8 cellular contexts compared by ENCODE assay signal in genomic region chr6:31366693-31367470, GRCh38. TPM values are rescaled to one million over a fixed set of nuclear protein-coding genes. Genes with fewer than 3 reads are reported as not detected.
DNase-seq lines count a peak whose midpoint lies in the region; ATAC-seq and TF ChIP-seq lines count a peak whose summit lies in the region.

No MANE protein-coding gene starts in this region.

- TF ChIP-seq EP300 in tibial nerve (IDR thresholded peaks at IDR 0.05), result peak in 1 of 2 donors; percentile 53

- H3K9me3 ChIP-seq in Caco-2, result no peaks in the 10 kb centered on the region
- H3K9me3 ChIP-seq in MM.1S (replicated peaks; ENCODE audit: insufficient read depth, low read length), result no peaks in the 10 kb centered on the region
- no peaks in the 10 kb centered on the region for H3K9me3 ChIP-seq in trophoblast cell (ENCODE audit: insufficient read depth, low read depth, low read length)
- H3K9me3 ChIP-seq in tibial nerve, result peaks cover 0 to 4% (median 0%) of the 10 kb centered on the region in 4 donors

- H3K79me2 ChIP-seq in MM.1S (ENCODE audit: low read length) (no peaks in the 10 kb centered on the region), trophoblast cell (ENCODE audit: control insufficient read depth, insufficient read depth, low read length, poor library complexity) (no peaks in the 10 kb centered on the region)

- peak; percentile 64 for ATAC-seq in GM21717 (IDR thresholded peaks at IDR 0.05; ENCODE audit: unreplicated experiment)
- peak; percentile 100 for ATAC-seq in SK-N-SH treated with all-trans-retinoic acid at 6 μM for 48 hours
- ATAC-seq in activated naive CD4-positive, alpha-beta T cell treated with anti-CD3 and anti-CD28 coated beads, Interleukin-2, amount 50 U/mL, for 72 hours, result peak; percentile 98 to 99
- ATAC-seq in Right ventricle myocardium superior (ENCODE audit: poor library complexity), result peak; percentile 100

- no peak overlapping the region for H4K12ac ChIP-seq in trophoblast cell (ENCODE audit: low read depth, low read length)

- BruUV-seq in Caco-2 (replicated peaks; lab: Mats Ljungman, UMichigan), result no TSS peak

- POLR2A ChIA-PET in Caco-2 (lab: Charles Lee), result interaction anchor here (0.6 kb wide), 1 partner anchor 25 kb away, joined by 4 read pairs; no protein-coding TSS in a partner anchor

- H4K91ac ChIP-seq in trophoblast cell (ENCODE audit: low read depth, low read length), result no peak overlapping the region

- H2BK12ac ChIP-seq in trophoblast cell (ENCODE audit: low read length), result no peak overlapping the region

- TF ChIP-seq POLR2A in tibial nerve (IDR thresholded peaks at IDR 0.05), result no peak

- H3K9ac ChIP-seq in MM.1S (ENCODE audit: low read length) (no peak overlapping the region), trophoblast cell (ENCODE audit: low read length) (no peak overlapping the region)

- peak overlapping the region; percentile 79 for H3K4me2 ChIP-seq in MM.1S (ENCODE audit: low read depth, low read length)
- peak overlapping the region; percentile 34 for H3K4me2 ChIP-seq in trophoblast cell (ENCODE audit: low read length)

- H3F3A ChIP-seq in MM.1S (ENCODE audit: insufficient read depth, low read length), result 0 out of 2 replicates have a peak, but pooled peaks cover 1% of the 10 kb centered on the region

- H3K4ac ChIP-seq in trophoblast cell (ENCODE audit: low read depth, low read length), result no peak overlapping the region

- no CpG with 5 or more reads among the region's 30 CpGs for WGBS in trophoblast cell (ENCODE audit: extremely low coverage, insufficient coverage, insufficient read length)
- 10 to 12% methylated on average over 29 of the region's 30 CpGs for WGBS in tibial nerve, 2 donors

- H3K27me3 Mint-ChIP-seq in Caco-2 (ENCODE audit: insufficient read depth, unreplicated experiment), result peaks cover 35% of the 10 kb centered on the region

- H3K23ac ChIP-seq in trophoblast cell (ENCODE audit: low read length), result no peak overlapping the region

- H3K4me3 Mint-ChIP-seq in Caco-2 (ENCODE audit: unreplicated experiment), result peak overlapping the region; percentile 52

- peaks cover 4% of the 10 kb centered on the region for H3K9me3 Mint-ChIP-seq in Caco-2 (ENCODE audit: unreplicated experiment)
- peaks cover 0 to 2% of the 10 kb centered on the region in 2 donors for H3K9me3 Mint-ChIP-seq in activated naive CD4-positive, alpha-beta T cell treated with anti-CD3 and anti-CD28 coated beads, Interleukin-2, amount 50 U/mL, for 72 hours

- no peak overlapping the region for H3K18ac ChIP-seq in trophoblast cell (ENCODE audit: low read length)

- no peaks in the 10 kb centered on the region for H3K79me1 ChIP-seq in trophoblast cell (ENCODE audit: low read length)

- H3K27ac Mint-ChIP-seq in Caco-2 (ENCODE audit: unreplicated experiment), result no peak overlapping the region
- H3K27ac Mint-ChIP-seq in activated naive CD4-positive, alpha-beta T cell treated with anti-CD3 and anti-CD28 coated beads, Interleukin-2, amount 50 U/mL, for 72 hours, result peak overlapping the region in 1 of 2 donors; percentile 38

- H2BK5ac ChIP-seq in trophoblast cell (ENCODE audit: low read depth, low read length, poor library complexity), result no peak overlapping the region

- H3K4me3 ChIP-seq in Caco-2 (ENCODE audit: low read depth, low read length), result no peak overlapping the region
- H3K4me3 ChIP-seq in MM.1S (ENCODE audit: low read length), result peak overlapping the region; percentile 50
- H3K4me3 ChIP-seq in trophoblast cell (ENCODE audit: low read depth, low read length), result no peak overlapping the region
- peak overlapping the region in 3 of 4 donors; percentile 25 to 48 (median 35) for H3K4me3 ChIP-seq in tibial nerve

- H3K4me1 Mint-ChIP-seq in Caco-2 (ENCODE audit: low read depth, unreplicated experiment), result no peaks in the 10 kb centered on the region

- TF ChIP-seq CTCF in Caco-2 (IDR thresholded peaks at IDR 0.05; ENCODE audit: insufficient read depth in 1 of 2, low read depth in 1 of 2, low read length in 1 of 2, severe bottlenecking in 1 of 2, unreplicated experiment in 1 of 2), result peak; percentile 90 to 91
- peak; percentile 93 for TF ChIP-seq CTCF in MM.1S (IDR thresholded peaks at IDR 0.05; ENCODE audit: low read length)
- peak; percentile 82 to 98 (median 91) for TF ChIP-seq CTCF in tibial nerve (IDR thresholded peaks at IDR 0.05)

- no peaks in the 10 kb centered on the region for H3K4me1 ChIP-seq in Caco-2
- H3K4me1 ChIP-seq in MM.1S (ENCODE audit: low read length), result peaks cover 1% of the 10 kb centered on the region; the same call in 1 of the 2 replicates
- no peaks in the 10 kb centered on the region for H3K4me1 ChIP-seq in trophoblast cell (ENCODE audit: control insufficient read depth in 1 of 2, insufficient read depth in 2 of 2, low read length in 2 of 2)
- peaks cover 0 to 9% (median 0%) of the 10 kb centered on the region in 4 donors for H3K4me1 ChIP-seq in tibial nerve

- peak overlapping the region; percentile 68 for H2AFZ ChIP-seq in MM.1S (ENCODE audit: low read length)
- no peak overlapping the region for H2AFZ ChIP-seq in trophoblast cell (ENCODE audit: insufficient read depth, low read length, poor library complexity)

- H4K8ac ChIP-seq in trophoblast cell (ENCODE audit: low read depth, low read length), result no peak overlapping the region

- peak; percentile 84 to 88 for DNase-seq in Caco-2
- peak; percentile 72 for DNase-seq in MM.1S
- peak; percentile 86 to 90 for DNase-seq in activated naive CD4-positive, alpha-beta T cell treated with anti-CD3 and anti-CD28 coated beads, Interleukin-2, amount 50 U/mL, for 72 hours (ENCODE audit: low spot score in 2 of 2)
- DNase-seq in Right ventricle myocardium superior, result peak; percentile 95
- peak; percentile 89 to 96 for DNase-seq in trophoblast cell
- peak; percentile 75 to 77 for DNase-seq in tibial nerve (ENCODE audit: low spot score in 2 of 2)

- peaks cover 1% of the 10 kb centered on the region; the same call in 1 of the 2 replicates for H3K27me3 ChIP-seq in Caco-2 (replicated peaks; ENCODE audit: control insufficient read depth, insufficient read depth, low read length)
- 0 out of 2 replicates have a peak, but pooled peaks cover under 1% of the 10 kb centered on the region for H3K27me3 ChIP-seq in MM.1S (replicated peaks; ENCODE audit: insufficient read depth, low read length)
- H3K27me3 ChIP-seq in trophoblast cell (ENCODE audit: insufficient read depth, low read length), result no peaks in the 10 kb centered on the region
- H3K27me3 ChIP-seq in tibial nerve, result peaks cover 0 to 17% of the 10 kb centered on the region in 2 donors

- H3K9me2 ChIP-seq in MM.1S (replicated peaks; ENCODE audit: insufficient read depth, low read length), result no peaks in the 10 kb centered on the region

- H2BK120ac ChIP-seq in trophoblast cell (ENCODE audit: insufficient read depth, low read length, poor library complexity), result no peak overlapping the region

- H2AK5ac ChIP-seq in trophoblast cell (ENCODE audit: low read length), result no peak overlapping the region

- H3K36me3 ChIP-seq in Caco-2 (ENCODE audit: control insufficient read depth, insufficient read depth, low read length) (no peaks in the 10 kb centered on the region), MM.1S (replicated peaks; ENCODE audit: insufficient read depth, low read length) (no peaks in the 10 kb centered on the region), trophoblast cell (ENCODE audit: control insufficient read depth in 1 of 2, insufficient read depth in 2 of 2, low read length in 2 of 2) (no peaks in the 10 kb centered on the region), tibial nerve (no peaks in the 10 kb centered on the region)

- no peak overlapping the region for H3K27ac ChIP-seq in MM.1S (ENCODE audit: low read length)
- no peak overlapping the region for H3K27ac ChIP-seq in trophoblast cell (ENCODE audit: low read depth, low read length)
- no peak overlapping the region for H3K27ac ChIP-seq in tibial nerve

- no peaks in the 10 kb centered on the region for H3K36me3 Mint-ChIP-seq in Caco-2 (ENCODE audit: insufficient read depth, unreplicated experiment)
- H3K36me3 Mint-ChIP-seq in activated naive CD4-positive, alpha-beta T cell treated with anti-CD3 and anti-CD28 coated beads, Interleukin-2, amount 50 U/mL, for 72 hours, result peaks cover 0 to 1% of the 10 kb centered on the region in 2 donors

- CTCF ChIA-PET in Caco-2 (lab: Charles Lee), result interaction anchor here (0.6 to 2.0 kb wide), 20 partner anchors 9 to 305 kb away, joined by 3 to 12 read pairs (median 4); partner anchors contain the start of gene TCF19

- H3K14ac ChIP-seq in trophoblast cell (ENCODE audit: low read length), result no peak overlapping the region

- intact Hi-C loops in Caco-2 (cut with micrococcal nuclease; ENCODE audit: unreplicated experiment), result loop anchor here (1.0 to 2.0 kb wide), 2 partner anchors 170 to 230 kb away; no protein-coding TSS in a partner anchor
- intact Hi-C loops in Right ventricle myocardium superior (cut with DNase I), result loop anchor here (2.0 to 5.0 kb wide), 2 partner anchors 170 to 230 kb away; partner anchors contain the start of gene PSORS1C2

- H4K20me1 ChIP-seq in MM.1S (ENCODE audit: insufficient read depth, low read length), result no peaks in the 10 kb centered on the region

TF ChIP-seq in SK-N-SH treated with all-trans-retinoic acid at 6 μM for 48 hours, 23 proteins besides CTCF, POLR2A, EP300 and RAD21:
- TF ChIP-seq ZNF70 (CRISPR knock-in tag; IDR thresholded peaks at IDR 0.05), result peak; percentile 52; the same call in 1 of the 2 replicates
- TF ChIP-seq PPARA (CRISPR knock-in tag; IDR thresholded peaks at IDR 0.05; ENCODE audit: borderline replicate concordance), result no peak
- no peak for TF ChIP-seq ESRRG (CRISPR knock-in tag; IDR thresholded peaks at IDR 0.05)

RNA-seq across cellular contexts. Expression of gene HLA-B, which starts 9.9 kb away (rescaled TPM):
- total RNA-seq in Caco-2 (2022), result 40.9 and 41.9 TPM in 2 replicates
- 1,000 to 10,000 TPM; 2,668 to 4,981 TPM for total RNA-seq in activated naive CD4-positive, alpha-beta T cell treated with anti-CD3 and anti-CD28 coated beads, Interleukin-2, amount 50 U/mL, for 72 hours
- total RNA-seq in Right ventricle myocardium superior, result 398 TPM
- 7.3 and 7.6 TPM in 2 replicates for polyA plus RNA-seq in trophoblast cell (2013)
- 100 to 1,000 TPM; 570 to 933 (median 787) TPM for total RNA-seq in tibial nerve

RNA-seq across cellular contexts. Expression of gene MICA, which starts 36.5 kb away (rescaled TPM):
- 12.6 and 13.1 TPM in 2 replicates for total RNA-seq in Caco-2 (2022)
- 10 to 100 TPM; 11.0 to 24.2 TPM for total RNA-seq in activated naive CD4-positive, alpha-beta T cell treated with anti-CD3 and anti-CD28 coated beads, Interleukin-2, amount 50 U/mL, for 72 hours
- 9.2 TPM for total RNA-seq in Right ventricle myocardium superior
- 11.7 and 13.0 TPM in 2 replicates for polyA plus RNA-seq in trophoblast cell (2013)
- total RNA-seq in tibial nerve, result 10 to 100 TPM; 15.9 to 28.3 (median 23.7) TPM

Comparison
In these comparisons a context has a peak if more than half of its experiments do, and no peak if none do; other contexts are left out.
1. H3K4me3 ChIP-seq: peak in MM.1S (single experiment) and tibial nerve (3 of 4); none in Caco-2 (single experiment) and trophoblast cell (single experiment).
2. Peak in every context shown above with its lines, with median percentiles within 50 percentile points of each other: DNase-seq, CTCF ChIP-seq and ATAC-seq.